In genomic region chr6:20891161-20891560, GRCh38 we compare ENCODE assay signal across 30 cellular contexts.
DNase-seq lines count a peak whose midpoint lies in the region; ATAC-seq, FAIRE-seq and TF ChIP-seq lines count a peak whose summit lies in the region.
"Had no signal": no experiment of that assay in that cellular context is flagged by ENCODE, and none has a peak within 500 bp of the region (broad histone marks: within the 10 kb centered on the region; RNA-seq: fewer than 3 reads in every experiment).

No MANE protein-coding gene starts in this region.

- no peaks in the 10 kb centered on the region for H4K20me1 ChIP-seq in DND-41 (ENCODE audit: insufficient read depth, low read length)
- H4K20me1 ChIP-seq in K562 (replicated peaks; ENCODE audit: control insufficient read depth, insufficient read depth, low read length): no peaks in the 10 kb centered on the region

- H3K27me3 ChIP-seq in DND-41 (ENCODE audit: insufficient read depth, low read length, poor library complexity) (no peaks in the 10 kb centered on the region), K562 (ENCODE audit: control insufficient read depth in 2 of 2, insufficient read depth in 2 of 2, low read length in 2 of 2) (no peaks in the 10 kb centered on the region), esophagus muscularis mucosa (no peaks in the 10 kb centered on the region)
- H3K27me3 ChIP-seq: dorsolateral prefrontal cortex, gastrocnemius medialis, sigmoid colon, tibial artery, vagina had no signal

- H3K4me2 ChIP-seq in DND-41 (ENCODE audit: insufficient read depth, low read length) (no peak overlapping the region), K562 (ENCODE audit: insufficient read depth, low read length) (no peak overlapping the region)

- DNase-seq in DND-41 (no peak), NCI-H1105 (lab: John Stamatoyannopoulos, UW) (peak; percentile 92), NCI-H2227 (lab: John Stamatoyannopoulos, UW; ENCODE audit: unreplicated experiment) (peak; percentile 36), K562 (ENCODE audit: extremely low read depth in 1 of 4, low spot score in 3 of 4) (no peak), hippocampal formation (lab: John Stamatoyannopoulos, UW) (no peak), esophagus muscularis mucosa (ENCODE audit: extremely low spot score) (no peak)
- DNase-seq in activated CD4-positive, alpha-beta T cell treated with anti-CD3 and anti-CD28 coated beads for 4 hours: no peak
- DNase-seq: activated CD8-positive, alpha-beta T cell treated with anti-CD3 and anti-CD28 coated beads, Interleukin-2, amount 10 ng/mL, durations not matched to agents 7 days and 5 days; activated naive CD4-positive, alpha-beta T cell treated with anti-CD3 and anti-CD28 coated beads, Interleukin-2, amount 50 U/mL, for 16 hours; amniotic stem cell; CD4-positive, alpha-beta T cell; dorsolateral prefrontal cortex; EL; gastrocnemius medialis; left cardiac atrium; NCI-H187 treated with DMSO at 0.1 percent for 48 hours; NCI-H446; SHP77; sigmoid colon; stimulated activated CD4-positive, alpha-beta T cell treated with anti-CD3 and anti-CD28 coated beads, Interleukin-12 subunit alpha, Interleukin-12 subunit beta, amount 100 ng/mL, for 4 hours; stimulated activated CD4-positive, alpha-beta T cell treated with anti-CD3 and anti-CD28 coated beads, Interleukin-4, amount 100 ng/mL, for 24 hours; T-helper 17 cell; tibial artery had no signal

- CTCF ChIA-PET in K562 (lab: Yijun Ruan, JAX; ENCODE audit: low intra/inter-chr PET ratio): interaction anchor here (0.5 kb wide), 1 partner anchor 17 kb away, joined by 3 read pairs; no protein-coding TSS in a partner anchor

- H3K36me3 ChIP-seq in DND-41 (ENCODE audit: insufficient read depth, low read length): no peaks in the 10 kb centered on the region
- H3K36me3 ChIP-seq in K562 (ENCODE audit: control insufficient read depth, insufficient read depth, low read length): no peaks in the 10 kb centered on the region
- no peaks in the 10 kb centered on the region for H3K36me3 ChIP-seq in esophagus muscularis mucosa
- H3K36me3 ChIP-seq: gastrocnemius medialis, HAP-1, sigmoid colon, tibial artery, vagina had no signal

- no peak overlapping the region for H2AFZ ChIP-seq in DND-41 (ENCODE audit: low read depth, low read length)
- H2AFZ ChIP-seq in K562 (ENCODE audit: low read depth, low read length): no peak overlapping the region

- ATAC-seq in DND-41 (ENCODE audit: insufficient read depth, low read depth): peak; percentile 39; the same call in 1 of the 3 replicates
- no peak for ATAC-seq in K562
- no peak for ATAC-seq in GM19023 (IDR thresholded peaks at IDR 0.05; ENCODE audit: unreplicated experiment)
- ATAC-seq: activated CD8-positive, alpha-beta T cell treated with anti-CD3 and anti-CD28 coated beads, Interleukin-2, amount 10 ng/mL, durations not matched to agents 7 days and 5 days; activated T-helper 17 cell treated with anti-CD3 and anti-CD28 coated beads, Interleukin-2, amount 50 U/mL, for 72 hours; gastrocnemius medialis; left cardiac atrium; natural killer cell treated with Interleukin-12 subunit alpha and Interleukin-12 subunit beta and Interleukin-15 and Interleukin-18, amount 100 ng/mL, for 72 hours; T-helper 17 cell had no signal

- in situ Hi-C loops in K562 (cut with MboI): no loop called here

- intact Hi-C loops in K562 (cut with micrococcal nuclease): no loop called here
- intact Hi-C loops in esophagus muscularis mucosa (cut with DNase I): no loop called here

- H3K79me2 ChIP-seq in DND-41 (ENCODE audit: insufficient read depth, low read length): no peaks in the 10 kb centered on the region
- H3K79me2 ChIP-seq in K562 (ENCODE audit: control insufficient read depth, insufficient read depth, low read length): no peaks in the 10 kb centered on the region

- no peak overlapping the region for H3K9ac ChIP-seq in DND-41 (ENCODE audit: low read depth, low read length)
- H3K9ac ChIP-seq in K562 (ENCODE audit: insufficient read depth in 1 of 2, low read depth in 2 of 2, low read length in 2 of 2): no peak overlapping the region

- no peak for FAIRE-seq in K562 (lab: Jason Lieb, UNC)
- FAIRE-seq: endometrium, GM18507 had no signal

- POLR2A ChIA-PET in K562 (lab: Yijun Ruan, JAX): interaction anchor here (0.6 kb wide), 1 partner anchor 18 kb away, joined by 3 read pairs; no protein-coding TSS in a partner anchor

- no peaks in the 10 kb centered on the region for H3K9me1 ChIP-seq in K562 (ENCODE audit: control insufficient read depth, insufficient read depth, low read length)

- TF ChIP-seq EP300 in K562 (IDR thresholded peaks at IDR 0.05; ENCODE audit: low read length): no peak
- TF ChIP-seq EP300 in esophagus muscularis mucosa (IDR thresholded peaks at IDR 0.05): no peak

- H3K27ac ChIP-seq in DND-41 (ENCODE audit: low read length): no peak overlapping the region
- H3K27ac ChIP-seq in K562 (ENCODE audit: extremely low read depth, low read depth, low read length): no peak overlapping the region
- no peak overlapping the region for H3K27ac ChIP-seq in esophagus muscularis mucosa (replicated peaks in 1 of 4)
- H3K27ac ChIP-seq: dorsolateral prefrontal cortex, gastrocnemius medialis, sigmoid colon, tibial artery, vagina had no signal

- TF ChIP-seq RAD21 in K562 (CRISPR knock-in tag; conservative IDR thresholded peaks at IDR 0.05 in 1 of 2, IDR thresholded peaks at IDR 0.05 in 1 of 2): no peak

- no TSS peak for BruUV-seq in K562 (replicated peaks; lab: Mats Ljungman, UMichigan)

- H3K9me3 ChIP-seq in DND-41 (ENCODE audit: insufficient read depth, low read length, severe bottlenecking) (peaks cover 3% of the 10 kb centered on the region), K562 (replicated peaks; ENCODE audit: control insufficient read depth, insufficient read depth, low read depth, low read length) (no peaks in the 10 kb centered on the region), esophagus muscularis mucosa (no peaks in the 10 kb centered on the region)
- H3K9me3 ChIP-seq: gastrocnemius medialis, HAP-1, sigmoid colon, tibial artery, vagina had no signal

- TF ChIP-seq POLR2A in K562 (conservative IDR thresholded peaks at IDR 0.05) (no peak), esophagus muscularis mucosa (IDR thresholded peaks at IDR 0.05; ENCODE audit: low read depth) (no peak)

- H3K4me1 ChIP-seq in DND-41 (ENCODE audit: insufficient read depth, low read length) (no peaks in the 10 kb centered on the region), K562 (replicated peaks in 1 of 2; ENCODE audit: control insufficient read depth in 2 of 2, insufficient read depth in 2 of 2, low read length in 2 of 2) (no peaks in the 10 kb centered on the region), esophagus muscularis mucosa (no peaks in the 10 kb centered on the region)
- H3K4me1 ChIP-seq: gastrocnemius medialis, HAP-1, sigmoid colon, tibial artery, vagina had no signal

- no peak overlapping the region for H3K4me3 ChIP-seq in DND-41 (ENCODE audit: low read depth in 1 of 2, low read length in 2 of 2)
- H3K4me3 ChIP-seq in K562: no peak overlapping the region
- no peak overlapping the region for H3K4me3 ChIP-seq in esophagus muscularis mucosa
- H3K4me3 ChIP-seq: dorsolateral prefrontal cortex, gastrocnemius medialis, HAP-1, sigmoid colon, tibial artery, vagina had no signal

- TF ChIP-seq CTCF in DND-41 (IDR thresholded peaks at IDR 0.05; ENCODE audit: borderline replicate concordance, extremely low read depth, low read length, poor library complexity, severe bottlenecking) (no peak), K562 (IDR thresholded peaks at IDR 0.05 in 2 of 3, conservative IDR thresholded peaks at IDR 0.05 in 1 of 3; ENCODE audit: insufficient read depth in 2 of 3, low read depth in 1 of 3, low read length in 3 of 3) (no peak), esophagus muscularis mucosa (IDR thresholded peaks at IDR 0.05) (no peak)

- WGBS in K562 (ENCODE audit: insufficient coverage, low coverage, missing lambda C conversion rate): 53% methylated on average over 5 of the region's 6 CpGs
- WGBS in esophagus muscularis mucosa: 95% methylated on average over 6 of the region's 6 CpGs

TF ChIP-seq in K562, 482 proteins besides CTCF, POLR2A, EP300 and RAD21:
- TF ChIP-seq PKNOX1 (IDR thresholded peaks at IDR 0.05) (peak; percentile 36; the same call in 1 of the 2 replicates), PYGO2 (tag; IDR thresholded peaks at IDR 0.05) (no peak)

Comparison
In these comparisons a context has a peak if more than half of its experiments do, and no peak if none do; other contexts are left out.
1. DNase-seq: peak in NCI-H1105 (single experiment) and NCI-H2227 (single experiment); none in DND-41 (single experiment), K562 (0 of 4), activated CD4-positive, alpha-beta T cell treated with anti-CD3 and anti-CD28 coated beads for 4 hours (0 of 2), hippocampal formation (0 of 2) and esophagus muscularis mucosa (single experiment).